2 cellular contexts compared by ENCODE assay signal in genomic region chr6:108502826-108503225, GRCh38.
TF ChIP-seq lines count a peak whose summit lies in the region.

No MANE protein-coding gene starts in this region.

TF ChIP-seq in GM12891, 5 proteins besides CTCF, POLR2A, EP300 and RAD21 (continued from another document):
- TF ChIP-seq SPI1 (IDR thresholded peaks at IDR 0.05; ENCODE audit: low read depth, low read length) (no peak), POU2F2 (IDR thresholded peaks at IDR 0.05; ENCODE audit: low read depth, low read length) (no peak), POLR2AphosphoS5 (IDR thresholded peaks at IDR 0.05; ENCODE audit: low read depth, low read length) (no peak), TAF1 (IDR thresholded peaks at IDR 0.05; ENCODE audit: low read depth, low read length) (no peak)

TF ChIP-seq in K562, 482 proteins besides CTCF, POLR2A, EP300 and RAD21 (continued from another document and continues in another):
- TF ChIP-seq STAG1 (CRISPR knock-in tag; IDR thresholded peaks at IDR 0.05; ENCODE audit: borderline replicate concordance) (no peak), MIER1 (IDR thresholded peaks at IDR 0.05; ENCODE audit: low read depth) (no peak), OTX1 (CRISPR knock-in tag; IDR thresholded peaks at IDR 0.05) (no peak), PTBP1 (IDR thresholded peaks at IDR 0.05; ENCODE audit: low read depth, low read length) (no peak), RNF2 (IDR thresholded peaks at IDR 0.05) (no peak), EWSR1 (IDR thresholded peaks at IDR 0.05; ENCODE audit: borderline replicate concordance, low read depth, partially characterized antibody) (no peak), GATA2 (CRISPR knock-in tag; IDR thresholded peaks at IDR 0.05) (peak; percentile 53), RBM34 (IDR thresholded peaks at IDR 0.05; ENCODE audit: borderline replicate concordance, insufficient read depth, low read length) (no peak), POLR2AphosphoS2 (IDR thresholded peaks at IDR 0.05; ENCODE audit: low read length) (no peak), CBFA2T3 (IDR thresholded peaks at IDR 0.05) (peak; percentile 89), MTA2 (IDR thresholded peaks at IDR 0.05; ENCODE audit: low read depth) (peak; percentile 75), ZNF589 (CRISPR knock-in tag; IDR thresholded peaks at IDR 0.05; ENCODE audit: low read depth) (no peak), CBX5 (IDR thresholded peaks at IDR 0.05; ENCODE audit: borderline replicate concordance, low read depth) (no peak), LEF1 (IDR thresholded peaks at IDR 0.05) (no peak), RB1 (IDR thresholded peaks at IDR 0.05; ENCODE audit: low read depth) (no peak), BRD9 (IDR thresholded peaks at IDR 0.05; ENCODE audit: low read depth, partially characterized antibody) (no peak), KDM1A (IDR thresholded peaks at IDR 0.05) (peak; percentile 47 to 68; a peak in 3 of 4 replicates), ELF1 (tag; IDR thresholded peaks at IDR 0.05) (no peak), ZNF507 (tag; conservative IDR thresholded peaks at IDR 0.05) (no peak), SLC30A9 (CRISPR knock-in tag; IDR thresholded peaks at IDR 0.05) (no peak), MEF2D (tag; conservative IDR thresholded peaks at IDR 0.05; ENCODE audit: low read depth) (peak; percentile 84), FOSL1 (tag; conservative IDR thresholded peaks at IDR 0.05) (0 out of 2 replicates have a peak, but pooled peaks have one; percentile 34), ZNF766 (CRISPR knock-in tag; conservative IDR thresholded peaks at IDR 0.05) (peak; percentile 89), MEIS2 (IDR thresholded peaks at IDR 0.05; ENCODE audit: partially characterized antibody) (no peak), THRAP3 (IDR thresholded peaks at IDR 0.05; ENCODE audit: borderline replicate concordance) (no peak), TEAD2 (tag; IDR thresholded peaks at IDR 0.05) (no peak), PHF21A (IDR thresholded peaks at IDR 0.05; ENCODE audit: borderline replicate concordance, low read depth) (no peak), PHTF2 (CRISPR knock-in tag; IDR thresholded peaks at IDR 0.05) (no peak), ZNF57 (CRISPR knock-in tag; IDR thresholded peaks at IDR 0.05) (no peak), TCFL5 (CRISPR knock-in tag; conservative IDR thresholded peaks at IDR 0.05) (no peak), FOS (IDR thresholded peaks at IDR 0.05; ENCODE audit: extremely low read depth, insufficient read length) (no peak), SNIP1 (IDR thresholded peaks at IDR 0.05; ENCODE audit: low read depth) (no peak), DPF2 (IDR thresholded peaks at IDR 0.05) (peak; percentile 86), HNRNPK (IDR thresholded peaks at IDR 0.05; ENCODE audit: low read depth, low read length, poor library complexity, severe bottlenecking) (no peak), BMI1 (IDR thresholded peaks at IDR 0.05; ENCODE audit: low read length) (no peak), ZNF644 (tag; IDR thresholded peaks at IDR 0.05; ENCODE audit: low read depth) (no peak), STAT5A (IDR thresholded peaks at IDR 0.05; ENCODE audit: borderline replicate concordance, low read length) (peak; percentile 28; the same call in 1 of the 2 replicates), SREBF2 (CRISPR knock-in tag; IDR thresholded peaks at IDR 0.05) (no peak)
- TF ChIP-seq, protein P1, sequence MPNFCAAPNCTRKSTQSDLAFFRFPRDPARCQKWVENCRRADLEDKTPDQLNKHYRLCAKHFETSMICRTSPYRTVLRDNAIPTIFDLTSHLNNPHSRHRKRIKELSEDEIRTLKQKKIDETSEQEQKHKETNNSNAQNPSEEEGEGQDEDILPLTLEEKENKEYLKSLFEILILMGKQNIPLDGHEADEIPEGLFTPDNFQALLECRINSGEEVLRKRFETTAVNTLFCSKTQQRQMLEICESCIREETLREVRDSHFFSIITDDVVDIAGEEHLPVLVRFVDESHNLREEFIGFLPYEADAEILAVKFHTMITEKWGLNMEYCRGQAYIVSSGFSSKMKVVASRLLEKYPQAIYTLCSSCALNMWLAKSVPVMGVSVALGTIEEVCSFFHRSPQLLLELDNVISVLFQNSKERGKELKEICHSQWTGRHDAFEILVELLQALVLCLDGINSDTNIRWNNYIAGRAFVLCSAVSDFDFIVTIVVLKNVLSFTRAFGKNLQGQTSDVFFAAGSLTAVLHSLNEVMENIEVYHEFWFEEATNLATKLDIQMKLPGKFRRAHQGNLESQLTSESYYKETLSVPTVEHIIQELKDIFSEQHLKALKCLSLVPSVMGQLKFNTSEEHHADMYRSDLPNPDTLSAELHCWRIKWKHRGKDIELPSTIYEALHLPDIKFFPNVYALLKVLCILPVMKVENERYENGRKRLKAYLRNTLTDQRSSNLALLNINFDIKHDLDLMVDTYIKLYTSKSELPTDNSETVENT (CRISPR knock-in tag; IDR thresholded peaks at IDR 0.05) = no peak
- TF ChIP-seq, protein P2, sequence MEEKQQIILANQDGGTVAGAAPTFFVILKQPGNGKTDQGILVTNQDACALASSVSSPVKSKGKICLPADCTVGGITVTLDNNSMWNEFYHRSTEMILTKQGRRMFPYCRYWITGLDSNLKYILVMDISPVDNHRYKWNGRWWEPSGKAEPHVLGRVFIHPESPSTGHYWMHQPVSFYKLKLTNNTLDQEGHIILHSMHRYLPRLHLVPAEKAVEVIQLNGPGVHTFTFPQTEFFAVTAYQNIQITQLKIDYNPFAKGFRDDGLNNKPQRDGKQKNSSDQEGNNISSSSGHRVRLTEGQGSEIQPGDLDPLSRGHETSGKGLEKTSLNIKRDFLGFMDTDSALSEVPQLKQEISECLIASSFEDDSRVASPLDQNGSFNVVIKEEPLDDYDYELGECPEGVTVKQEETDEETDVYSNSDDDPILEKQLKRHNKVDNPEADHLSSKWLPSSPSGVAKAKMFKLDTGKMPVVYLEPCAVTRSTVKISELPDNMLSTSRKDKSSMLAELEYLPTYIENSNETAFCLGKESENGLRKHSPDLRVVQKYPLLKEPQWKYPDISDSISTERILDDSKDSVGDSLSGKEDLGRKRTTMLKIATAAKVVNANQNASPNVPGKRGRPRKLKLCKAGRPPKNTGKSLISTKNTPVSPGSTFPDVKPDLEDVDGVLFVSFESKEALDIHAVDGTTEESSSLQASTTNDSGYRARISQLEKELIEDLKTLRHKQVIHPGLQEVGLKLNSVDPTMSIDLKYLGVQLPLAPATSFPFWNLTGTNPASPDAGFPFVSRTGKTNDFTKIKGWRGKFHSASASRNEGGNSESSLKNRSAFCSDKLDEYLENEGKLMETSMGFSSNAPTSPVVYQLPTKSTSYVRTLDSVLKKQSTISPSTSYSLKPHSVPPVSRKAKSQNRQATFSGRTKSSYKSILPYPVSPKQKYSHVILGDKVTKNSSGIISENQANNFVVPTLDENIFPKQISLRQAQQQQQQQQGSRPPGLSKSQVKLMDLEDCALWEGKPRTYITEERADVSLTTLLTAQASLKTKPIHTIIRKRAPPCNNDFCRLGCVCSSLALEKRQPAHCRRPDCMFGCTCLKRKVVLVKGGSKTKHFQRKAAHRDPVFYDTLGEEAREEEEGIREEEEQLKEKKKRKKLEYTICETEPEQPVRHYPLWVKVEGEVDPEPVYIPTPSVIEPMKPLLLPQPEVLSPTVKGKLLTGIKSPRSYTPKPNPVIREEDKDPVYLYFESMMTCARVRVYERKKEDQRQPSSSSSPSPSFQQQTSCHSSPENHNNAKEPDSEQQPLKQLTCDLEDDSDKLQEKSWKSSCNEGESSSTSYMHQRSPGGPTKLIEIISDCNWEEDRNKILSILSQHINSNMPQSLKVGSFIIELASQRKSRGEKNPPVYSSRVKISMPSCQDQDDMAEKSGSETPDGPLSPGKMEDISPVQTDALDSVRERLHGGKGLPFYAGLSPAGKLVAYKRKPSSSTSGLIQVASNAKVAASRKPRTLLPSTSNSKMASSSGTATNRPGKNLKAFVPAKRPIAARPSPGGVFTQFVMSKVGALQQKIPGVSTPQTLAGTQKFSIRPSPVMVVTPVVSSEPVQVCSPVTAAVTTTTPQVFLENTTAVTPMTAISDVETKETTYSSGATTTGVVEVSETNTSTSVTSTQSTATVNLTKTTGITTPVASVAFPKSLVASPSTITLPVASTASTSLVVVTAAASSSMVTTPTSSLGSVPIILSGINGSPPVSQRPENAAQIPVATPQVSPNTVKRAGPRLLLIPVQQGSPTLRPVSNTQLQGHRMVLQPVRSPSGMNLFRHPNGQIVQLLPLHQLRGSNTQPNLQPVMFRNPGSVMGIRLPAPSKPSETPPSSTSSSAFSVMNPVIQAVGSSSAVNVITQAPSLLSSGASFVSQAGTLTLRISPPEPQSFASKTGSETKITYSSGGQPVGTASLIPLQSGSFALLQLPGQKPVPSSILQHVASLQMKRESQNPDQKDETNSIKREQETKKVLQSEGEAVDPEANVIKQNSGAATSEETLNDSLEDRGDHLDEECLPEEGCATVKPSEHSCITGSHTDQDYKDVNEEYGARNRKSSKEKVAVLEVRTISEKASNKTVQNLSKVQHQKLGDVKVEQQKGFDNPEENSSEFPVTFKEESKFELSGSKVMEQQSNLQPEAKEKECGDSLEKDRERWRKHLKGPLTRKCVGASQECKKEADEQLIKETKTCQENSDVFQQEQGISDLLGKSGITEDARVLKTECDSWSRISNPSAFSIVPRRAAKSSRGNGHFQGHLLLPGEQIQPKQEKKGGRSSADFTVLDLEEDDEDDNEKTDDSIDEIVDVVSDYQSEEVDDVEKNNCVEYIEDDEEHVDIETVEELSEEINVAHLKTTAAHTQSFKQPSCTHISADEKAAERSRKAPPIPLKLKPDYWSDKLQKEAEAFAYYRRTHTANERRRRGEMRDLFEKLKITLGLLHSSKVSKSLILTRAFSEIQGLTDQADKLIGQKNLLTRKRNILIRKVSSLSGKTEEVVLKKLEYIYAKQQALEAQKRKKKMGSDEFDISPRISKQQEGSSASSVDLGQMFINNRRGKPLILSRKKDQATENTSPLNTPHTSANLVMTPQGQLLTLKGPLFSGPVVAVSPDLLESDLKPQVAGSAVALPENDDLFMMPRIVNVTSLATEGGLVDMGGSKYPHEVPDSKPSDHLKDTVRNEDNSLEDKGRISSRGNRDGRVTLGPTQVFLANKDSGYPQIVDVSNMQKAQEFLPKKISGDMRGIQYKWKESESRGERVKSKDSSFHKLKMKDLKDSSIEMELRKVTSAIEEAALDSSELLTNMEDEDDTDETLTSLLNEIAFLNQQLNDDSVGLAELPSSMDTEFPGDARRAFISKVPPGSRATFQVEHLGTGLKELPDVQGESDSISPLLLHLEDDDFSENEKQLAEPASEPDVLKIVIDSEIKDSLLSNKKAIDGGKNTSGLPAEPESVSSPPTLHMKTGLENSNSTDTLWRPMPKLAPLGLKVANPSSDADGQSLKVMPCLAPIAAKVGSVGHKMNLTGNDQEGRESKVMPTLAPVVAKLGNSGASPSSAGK (IDR thresholded peaks at IDR 0.05) = no peak
- TF ChIP-seq, protein P3, sequence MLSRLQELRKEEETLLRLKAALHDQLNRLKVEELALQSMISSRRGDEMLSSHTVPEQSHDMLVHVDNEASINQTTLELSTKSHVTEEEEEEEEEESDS (CRISPR knock-in tag; IDR thresholded peaks at IDR 0.05) = no peak
- TF ChIP-seq, protein P4, sequence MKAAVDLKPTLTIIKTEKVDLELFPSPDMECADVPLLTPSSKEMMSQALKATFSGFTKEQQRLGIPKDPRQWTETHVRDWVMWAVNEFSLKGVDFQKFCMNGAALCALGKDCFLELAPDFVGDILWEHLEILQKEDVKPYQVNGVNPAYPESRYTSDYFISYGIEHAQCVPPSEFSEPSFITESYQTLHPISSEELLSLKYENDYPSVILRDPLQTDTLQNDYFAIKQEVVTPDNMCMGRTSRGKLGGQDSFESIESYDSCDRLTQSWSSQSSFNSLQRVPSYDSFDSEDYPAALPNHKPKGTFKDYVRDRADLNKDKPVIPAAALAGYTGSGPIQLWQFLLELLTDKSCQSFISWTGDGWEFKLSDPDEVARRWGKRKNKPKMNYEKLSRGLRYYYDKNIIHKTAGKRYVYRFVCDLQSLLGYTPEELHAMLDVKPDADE (conservative IDR thresholded peaks at IDR 0.05; ENCODE audit: control insufficient read depth, low read depth, low read length) = no peak
- TF ChIP-seq, protein P5, sequence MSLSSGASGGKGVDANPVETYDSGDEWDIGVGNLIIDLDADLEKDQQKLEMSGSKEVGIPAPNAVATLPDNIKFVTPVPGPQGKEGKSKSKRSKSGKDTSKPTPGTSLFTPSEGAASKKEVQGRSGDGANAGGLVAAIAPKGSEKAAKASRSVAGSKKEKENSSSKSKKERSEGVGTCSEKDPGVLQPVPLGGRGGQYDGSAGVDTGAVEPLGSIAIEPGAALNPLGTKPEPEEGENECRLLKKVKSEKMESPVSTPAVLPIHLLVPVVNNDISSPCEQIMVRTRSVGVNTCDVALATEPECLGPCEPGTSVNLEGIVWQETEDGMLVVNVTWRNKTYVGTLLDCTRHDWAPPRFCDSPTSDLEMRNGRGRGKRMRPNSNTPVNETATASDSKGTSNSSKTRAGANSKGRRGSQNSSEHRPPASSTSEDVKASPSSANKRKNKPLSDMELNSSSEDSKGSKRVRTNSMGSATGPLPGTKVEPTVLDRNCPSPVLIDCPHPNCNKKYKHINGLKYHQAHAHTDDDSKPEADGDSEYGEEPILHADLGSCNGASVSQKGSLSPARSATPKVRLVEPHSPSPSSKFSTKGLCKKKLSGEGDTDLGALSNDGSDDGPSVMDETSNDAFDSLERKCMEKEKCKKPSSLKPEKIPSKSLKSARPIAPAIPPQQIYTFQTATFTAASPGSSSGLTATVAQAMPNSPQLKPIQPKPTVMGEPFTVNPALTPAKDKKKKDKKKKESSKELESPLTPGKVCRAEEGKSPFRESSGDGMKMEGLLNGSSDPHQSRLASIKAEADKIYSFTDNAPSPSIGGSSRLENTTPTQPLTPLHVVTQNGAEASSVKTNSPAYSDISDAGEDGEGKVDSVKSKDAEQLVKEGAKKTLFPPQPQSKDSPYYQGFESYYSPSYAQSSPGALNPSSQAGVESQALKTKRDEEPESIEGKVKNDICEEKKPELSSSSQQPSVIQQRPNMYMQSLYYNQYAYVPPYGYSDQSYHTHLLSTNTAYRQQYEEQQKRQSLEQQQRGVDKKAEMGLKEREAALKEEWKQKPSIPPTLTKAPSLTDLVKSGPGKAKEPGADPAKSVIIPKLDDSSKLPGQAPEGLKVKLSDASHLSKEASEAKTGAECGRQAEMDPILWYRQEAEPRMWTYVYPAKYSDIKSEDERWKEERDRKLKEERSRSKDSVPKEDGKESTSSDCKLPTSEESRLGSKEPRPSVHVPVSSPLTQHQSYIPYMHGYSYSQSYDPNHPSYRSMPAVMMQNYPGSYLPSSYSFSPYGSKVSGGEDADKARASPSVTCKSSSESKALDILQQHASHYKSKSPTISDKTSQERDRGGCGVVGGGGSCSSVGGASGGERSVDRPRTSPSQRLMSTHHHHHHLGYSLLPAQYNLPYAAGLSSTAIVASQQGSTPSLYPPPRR (CRISPR knock-in tag; IDR thresholded peaks at IDR 0.05; ENCODE audit: borderline replicate concordance) = no peak
- TF ChIP-seq, protein P6, sequence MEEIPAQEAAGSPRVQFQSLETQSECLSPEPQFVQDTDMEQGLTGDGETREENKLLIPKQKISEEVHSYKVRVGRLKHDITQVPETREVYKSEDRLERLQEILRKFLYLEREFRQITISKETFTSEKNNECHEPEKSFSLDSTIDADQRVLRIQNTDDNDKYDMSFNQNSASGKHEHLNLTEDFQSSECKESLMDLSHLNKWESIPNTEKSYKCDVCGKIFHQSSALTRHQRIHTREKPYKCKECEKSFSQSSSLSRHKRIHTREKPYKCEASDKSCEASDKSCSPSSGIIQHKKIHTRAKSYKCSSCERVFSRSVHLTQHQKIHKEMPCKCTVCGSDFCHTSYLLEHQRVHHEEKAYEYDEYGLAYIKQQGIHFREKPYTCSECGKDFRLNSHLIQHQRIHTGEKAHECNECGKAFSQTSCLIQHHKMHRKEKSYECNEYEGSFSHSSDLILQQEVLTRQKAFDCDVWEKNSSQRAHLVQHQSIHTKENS (CRISPR knock-in tag; IDR thresholded peaks at IDR 0.05) = no peak
